Comparison of ENCODE assay signal across 30 cellular contexts in genomic region chr9:88730780-88731179, GRCh38.
"Had no signal": no experiment of that assay in that cellular context is flagged by ENCODE, and none has a peak within 500 bp of the region (broad histone marks: within the 10 kb centered on the region; RNA-seq: fewer than 3 reads in every experiment).

No MANE protein-coding gene starts in this region.

- H3K27ac ChIP-seq: colonic mucosa, foreskin keratinocyte, gastroesophageal sphincter, hepatocyte, ovary, psoas muscle, sigmoid colon, upper lobe of left lung, uterus had no signal

- H3K36me3 Mint-ChIP-seq: memory B cell; mesothelial cell of epicardium; natural killer cell treated with Interleukin-12 subunit alpha and Interleukin-12 subunit beta and Interleukin-15 and Interleukin-18, amount 100 ng/mL, for 72 hours; stimulated activated effector memory CD8-positive, alpha-beta T cell treated with anti-CD3 and anti-CD28 coated beads, Interleukin-12 subunit alpha, Interleukin-12 subunit beta, amount 100 ng/mL, for 72 hours had no signal

- H3K4me1 Mint-ChIP-seq: memory B cell; naive B cell; stimulated activated effector memory CD8-positive, alpha-beta T cell treated with anti-CD3 and anti-CD28 coated beads, Interleukin-12 subunit alpha, Interleukin-12 subunit beta, amount 100 ng/mL, for 72 hours had no signal

- H3K4me1 ChIP-seq: colonic mucosa, psoas muscle, sigmoid colon, stomach, uterus had no signal

- H3K9me3 ChIP-seq: colonic mucosa, gastroesophageal sphincter, mucosa of descending colon, ovary, psoas muscle, sigmoid colon, stomach, thyroid gland, upper lobe of left lung, uterus had no signal

- DNase-seq: colonic mucosa; dermis blood vessel endothelial cell; effector memory CD4-positive, alpha-beta T cell; foreskin keratinocyte; heart left ventricle; kidney; mucosa of descending colon; naive B cell; occipital lobe; ovary; posterior cingulate gyrus; psoas muscle; right cardiac atrium; sigmoid colon; stimulated activated CD4-positive, alpha-beta T cell treated with anti-CD3 and anti-CD28 coated beads, Interleukin-2, amount 100 ng/mL, for 24 hours; stimulated activated CD4-positive, alpha-beta T cell treated with anti-CD3 and anti-CD28 coated beads, Interleukin-4, amount 100 ng/mL, for 24 hours; stimulated activated naive CD4-positive, alpha-beta T cell treated with Interleukin-2 at 50 U/mL for 16 hours; stomach; thyroid gland; upper lobe of left lung; uterus had no signal

- ATAC-seq: foreskin keratinocyte; gastroesophageal sphincter; heart left ventricle; left lobe of liver; mucosa of descending colon; natural killer cell treated with Interleukin-12 subunit alpha and Interleukin-12 subunit beta and Interleukin-15 and Interleukin-18, amount 100 ng/mL, for 72 hours; psoas muscle; right cardiac atrium; stimulated activated effector memory CD8-positive, alpha-beta T cell treated with anti-CD3 and anti-CD28 coated beads, Interleukin-12 subunit alpha, Interleukin-12 subunit beta, amount 100 ng/mL, for 72 hours had no signal

- H3K27me3 ChIP-seq: colonic mucosa, foreskin keratinocyte, gastroesophageal sphincter, heart left ventricle, hepatocyte, ovary, sigmoid colon, stomach, thyroid gland, upper lobe of left lung, uterus had no signal

- H3K4me3 Mint-ChIP-seq: memory B cell; mesothelial cell of epicardium; naive B cell; natural killer cell treated with Interleukin-12 subunit alpha and Interleukin-12 subunit beta and Interleukin-15 and Interleukin-18, amount 100 ng/mL, for 72 hours; stimulated activated effector memory CD8-positive, alpha-beta T cell treated with anti-CD3 and anti-CD28 coated beads, Interleukin-12 subunit alpha, Interleukin-12 subunit beta, amount 100 ng/mL, for 72 hours had no signal

- H2AFZ ChIP-seq: hepatocyte had no signal

- FAIRE-seq: endometrium, kidney had no signal

- H3K4me3 ChIP-seq: colonic mucosa, gastroesophageal sphincter, heart left ventricle, hepatocyte, lung, mucosa of descending colon, ovary, psoas muscle, sigmoid colon, stomach, thyroid gland, upper lobe of left lung, uterus had no signal

- H3K4me2 ChIP-seq: hepatocyte had no signal

- H3K36me3 ChIP-seq: colonic mucosa, gastroesophageal sphincter, heart left ventricle, ovary, sigmoid colon, stomach, thyroid gland, upper lobe of left lung, uterus had no signal

- H3K27ac Mint-ChIP-seq: memory B cell; mesothelial cell of epicardium; naive B cell; natural killer cell treated with Interleukin-12 subunit alpha and Interleukin-12 subunit beta and Interleukin-15 and Interleukin-18, amount 100 ng/mL, for 72 hours; stimulated activated effector memory CD8-positive, alpha-beta T cell treated with anti-CD3 and anti-CD28 coated beads, Interleukin-12 subunit alpha, Interleukin-12 subunit beta, amount 100 ng/mL, for 72 hours had no signal

- H3K79me2 ChIP-seq: hepatocyte had no signal
